In the genomic region with DNA sequence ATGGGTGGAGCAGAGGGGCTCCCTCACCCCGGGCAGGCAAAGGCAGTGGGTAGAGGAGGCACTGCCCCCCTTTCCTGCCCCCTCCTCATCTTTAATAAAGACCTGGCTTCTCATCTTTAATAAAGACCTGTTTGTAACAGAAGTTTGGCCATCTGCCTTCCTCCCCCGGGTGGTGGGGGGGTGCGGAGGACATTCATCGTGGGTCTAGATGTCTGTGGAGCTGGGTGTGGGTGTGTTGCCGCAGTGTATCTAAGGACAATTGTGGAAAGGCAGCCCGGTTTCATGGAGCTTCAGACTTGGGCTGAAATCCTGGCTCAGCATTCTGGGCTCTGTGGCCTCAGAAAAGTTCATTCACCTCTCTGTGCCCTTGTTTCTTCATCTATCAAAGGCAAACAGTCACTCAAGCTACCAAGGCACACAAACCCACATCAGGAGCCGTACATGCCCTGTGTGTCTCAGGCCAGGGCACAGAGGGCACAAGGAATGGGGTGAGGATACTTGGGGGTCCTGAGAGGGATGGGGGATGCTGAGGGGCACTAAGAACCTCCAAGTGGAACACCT, we compare ENCODE assay signal across 22 cellular contexts.
"Had no signal": no experiment of that assay in that cellular context is flagged by ENCODE, and none has a peak within 500 bp of the region (broad histone marks: within the 10 kb centered on the region; RNA-seq: fewer than 3 reads in every experiment).

No MANE protein-coding gene starts in this region.

- H3K4me1 ChIP-seq: colonic mucosa, pancreas, prostate gland had no signal

- H3K27ac Mint-ChIP-seq: activated CD4-positive, alpha-beta memory T cell treated with anti-CD3 and anti-CD28 coated beads, Interleukin-2, amount 10 ng/mL, durations not matched to agents 7 days and 5 days; activated CD4-positive, alpha-beta T cell treated with anti-CD3 and anti-CD28 coated beads, Interleukin-2, amount 10 ng/mL, durations not matched to agents 7 days and 5 days; activated naive CD4-positive, alpha-beta T cell treated with anti-CD3 and anti-CD28 coated beads, Interleukin-2, amount 50 U/mL, for 24 hours; activated T-cell treated with anti-CD3 and anti-CD28 coated beads, Interleukin-2, amount 50 U/mL, for 24 hours; activated T-helper 2 cell treated with anti-CD3 and anti-CD28 coated beads, Interferon-gamma antibody, Interleukin-2, Interleukin-4, amounts not matched to agents 10 μg/mL and 5 μg/mL and 100 μg/mL, durations not matched to agents 14 hours and 24 hours and 36 hours; memory B cell; naive thymus-derived CD4-positive, alpha-beta T cell; T-helper 17 cell had no signal

- H3K9me3 ChIP-seq: colonic mucosa, pancreas, prostate gland, transverse colon had no signal

- DNase-seq: activated CD4-positive, alpha-beta memory T cell treated with anti-CD3 and anti-CD28 coated beads, Interleukin-2, amount 10 ng/mL, durations not matched to agents 7 days and 5 days; activated CD4-positive, alpha-beta T cell treated with anti-CD3 and anti-CD28 coated beads for 1 hour; activated CD4-positive, alpha-beta T cell treated with anti-CD3 and anti-CD28 coated beads, Interleukin-2, amount 10 ng/mL, durations not matched to agents 7 days and 5 days; activated CD8-positive, alpha-beta memory T cell treated with anti-CD3 and anti-CD28 coated beads, Interleukin-2, amount 50 U/mL, for 48 hours; activated T-cell treated with anti-CD3 and anti-CD28 coated beads, Interleukin-2, amount 50 U/mL, for 24 hours; colonic mucosa; effector CD8-positive, alpha-beta T cell; islet precursor cell; midbrain; pancreas; stimulated activated CD4-positive, alpha-beta T cell treated with anti-CD3 and anti-CD28 coated beads, Interleukin-15, amount 100 ng/mL, for 24 hours; stimulated activated CD4-positive, alpha-beta T cell treated with anti-CD3 and anti-CD28 coated beads, Interleukin-2, amount 100 ng/mL, for 24 hours; stimulated activated naive CD4-positive, alpha-beta T cell treated with Interleukin-2 at 50 U/mL for 16 hours; T-helper 17 cell; T1000; transverse colon had no signal

- H3K27ac ChIP-seq: colonic mucosa, epithelial cell of prostate, pancreas, prostate gland, transverse colon had no signal

- H3K4me3 Mint-ChIP-seq: activated CD4-positive, alpha-beta memory T cell treated with anti-CD3 and anti-CD28 coated beads, Interleukin-2, amount 10 ng/mL, durations not matched to agents 7 days and 5 days; activated CD4-positive, alpha-beta T cell treated with anti-CD3 and anti-CD28 coated beads, Interleukin-2, amount 10 ng/mL, durations not matched to agents 7 days and 5 days; activated naive CD4-positive, alpha-beta T cell treated with anti-CD3 and anti-CD28 coated beads, Interleukin-2, amount 50 U/mL, for 24 hours; activated T-cell treated with anti-CD3 and anti-CD28 coated beads, Interleukin-2, amount 50 U/mL, for 24 hours; memory B cell; naive thymus-derived CD4-positive, alpha-beta T cell; T-helper 17 cell had no signal

- H3K9me3 Mint-ChIP-seq: activated CD4-positive, alpha-beta memory T cell treated with anti-CD3 and anti-CD28 coated beads, Interleukin-2, amount 10 ng/mL, durations not matched to agents 7 days and 5 days; activated CD4-positive, alpha-beta T cell treated with anti-CD3 and anti-CD28 coated beads, Interleukin-2, amount 10 ng/mL, durations not matched to agents 7 days and 5 days; activated naive CD4-positive, alpha-beta T cell treated with anti-CD3 and anti-CD28 coated beads, Interleukin-2, amount 50 U/mL, for 24 hours; activated T-cell treated with anti-CD3 and anti-CD28 coated beads, Interleukin-2, amount 50 U/mL, for 24 hours; activated T-helper 2 cell treated with anti-CD3 and anti-CD28 coated beads, Interferon-gamma antibody, Interleukin-2, Interleukin-4, amounts not matched to agents 10 μg/mL and 5 μg/mL and 100 μg/mL, durations not matched to agents 14 hours and 24 hours and 36 hours; memory B cell; naive thymus-derived CD4-positive, alpha-beta T cell had no signal

- H3K36me3 ChIP-seq: colonic mucosa, pancreas had no signal

- H3K4me1 Mint-ChIP-seq: activated CD4-positive, alpha-beta memory T cell treated with anti-CD3 and anti-CD28 coated beads, Interleukin-2, amount 10 ng/mL, durations not matched to agents 7 days and 5 days; activated CD4-positive, alpha-beta T cell treated with anti-CD3 and anti-CD28 coated beads, Interleukin-2, amount 10 ng/mL, durations not matched to agents 7 days and 5 days had no signal

- ATAC-seq: naive thymus-derived CD4-positive, alpha-beta T cell; pancreas; T-helper 17 cell had no signal

- H3K4me3 ChIP-seq: colonic mucosa, pancreas, prostate gland, transverse colon had no signal

- H3K27me3 ChIP-seq: colonic mucosa, pancreas, transverse colon had no signal

- H3K27me3 Mint-ChIP-seq: activated CD4-positive, alpha-beta memory T cell treated with anti-CD3 and anti-CD28 coated beads, Interleukin-2, amount 10 ng/mL, durations not matched to agents 7 days and 5 days; activated CD4-positive, alpha-beta T cell treated with anti-CD3 and anti-CD28 coated beads, Interleukin-2, amount 10 ng/mL, durations not matched to agents 7 days and 5 days; activated naive CD4-positive, alpha-beta T cell treated with anti-CD3 and anti-CD28 coated beads, Interleukin-2, amount 50 U/mL, for 24 hours; activated T-cell treated with anti-CD3 and anti-CD28 coated beads, Interleukin-2, amount 50 U/mL, for 24 hours; memory B cell; naive thymus-derived CD4-positive, alpha-beta T cell; T-helper 17 cell had no signal
